In the genomic region with DNA sequence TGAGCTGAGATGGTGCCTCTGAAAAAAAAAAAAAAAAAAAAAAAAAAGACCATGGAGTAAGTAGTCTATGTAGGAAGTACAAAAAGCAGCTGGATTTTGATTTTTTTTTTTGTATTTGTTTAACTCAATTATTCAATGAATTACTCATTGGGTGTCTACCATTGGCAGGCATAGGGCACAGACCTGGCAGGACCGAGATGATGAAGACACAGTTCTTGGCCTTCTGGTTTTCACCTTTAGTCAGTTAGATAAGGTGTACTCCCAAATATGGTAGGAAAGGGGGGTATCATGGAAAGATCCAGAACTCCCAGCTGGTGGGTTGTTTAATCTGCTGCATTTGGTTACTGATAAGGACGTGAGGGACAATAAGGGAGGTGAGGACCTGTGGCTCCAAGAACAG, we compare ENCODE assay signal across 34 cellular contexts.
"Had no signal": no experiment of that assay in that cellular context is flagged by ENCODE, and none has a peak within 500 bp of the region (broad histone marks: within the 10 kb centered on the region; RNA-seq: fewer than 3 reads in every experiment).

No MANE protein-coding gene starts in this region.

- H3K4me1 Mint-ChIP-seq: activated B cell treated with CpG ODN at 0.5 μM for 24 hours; activated CD4-positive, alpha-beta T cell treated with anti-CD3 and anti-CD28 coated beads, Interleukin-2, amount 10 ng/mL, durations not matched to agents 24 days and 14 days; activated naive CD4-positive, alpha-beta T cell treated with anti-CD3 and anti-CD28 coated beads, Interleukin-2, amount 10 ng/mL, durations not matched to agents 7 days and 5 days; activated naive CD4-positive, alpha-beta T cell treated with anti-CD3 and anti-CD28 coated beads, Interleukin-2, amount 50 U/mL, for 24 hours; activated naive CD8-positive, alpha-beta T cell treated with anti-CD3 and anti-CD28 coated beads, Interleukin-2, amount 10 ng/mL, durations not matched to agents 7 days and 5 days; activated naive CD8-positive, alpha-beta T cell treated with anti-CD3 and anti-CD28 coated beads, Interleukin-2, amount 50 U/mL, for 24 hours; activated T-helper 17 cell treated with anti-CD3 and anti-CD28 coated beads, Interleukin-2, amount 50 U/mL, for 72 hours; brain had no signal

- FAIRE-seq: TTC549 had no signal

- H3K27me3 Mint-ChIP-seq: activated CD4-positive, alpha-beta memory T cell treated with anti-CD3 and anti-CD28 coated beads for 36 hours; activated CD4-positive, alpha-beta T cell treated with anti-CD3 and anti-CD28 coated beads, Interleukin-2, amount 10 ng/mL, durations not matched to agents 24 days and 14 days; activated CD8-positive, alpha-beta T cell treated with anti-CD3 and anti-CD28 coated beads for 36 hours; activated naive CD4-positive, alpha-beta T cell treated with anti-CD3 and anti-CD28 coated beads, Interleukin-2, amount 10 ng/mL, durations not matched to agents 7 days and 5 days; activated naive CD4-positive, alpha-beta T cell treated with anti-CD3 and anti-CD28 coated beads, Interleukin-2, amount 50 U/mL, for 24 hours; activated naive CD8-positive, alpha-beta T cell treated with anti-CD3 and anti-CD28 coated beads, Interleukin-2, amount 10 ng/mL, durations not matched to agents 7 days and 5 days; activated naive CD8-positive, alpha-beta T cell treated with anti-CD3 and anti-CD28 coated beads, Interleukin-2, amount 50 U/mL, for 24 hours; activated T-helper 17 cell treated with anti-CD3 and anti-CD28 coated beads, Interleukin-2, amount 50 U/mL, for 72 hours; brain had no signal

- H3K27me3 ChIP-seq: ascending aorta had no signal

- DNase-seq: activated B cell treated with CpG ODN at 0.5 μM for 24 hours; activated CD4-positive, alpha-beta memory T cell treated with anti-CD3 and anti-CD28 coated beads for 36 hours; activated CD4-positive, alpha-beta T cell treated with anti-CD3 and anti-CD28 coated beads for 4 hours; activated CD4-positive, alpha-beta T cell treated with anti-CD3 and anti-CD28 coated beads, Interleukin-2, amount 10 ng/mL, durations not matched to agents 24 days and 14 days; activated CD4-positive, alpha-beta T cell treated with anti-CD3 and anti-CD28 coated beads, Interleukin-2, amount 50 U/mL, for 1 hour; activated CD4-positive, alpha-beta T cell treated with anti-CD3 and anti-CD28 coated beads, Interleukin-2, amount 50 U/mL, for 4 hours; activated CD4-positive, CD25-positive, alpha-beta regulatory T cell treated with anti-CD3 and anti-CD28 coated beads, Interleukin-2, amount 50 U/mL, for 72 hours; activated CD8-positive, alpha-beta memory T cell treated with anti-CD3 and anti-CD28 coated beads, Interleukin-2, amount 50 U/mL, for 4 hours; activated CD8-positive, alpha-beta T cell treated with anti-CD3 and anti-CD28 coated beads for 36 hours; activated effector memory CD4-positive, alpha-beta T cell treated with anti-CD3 and anti-CD28 coated beads, Interleukin-2, amount 50 U/mL, for 16 hours; activated naive CD4-positive, alpha-beta T cell treated with anti-CD3 and anti-CD28 coated beads, Interleukin-2, amount 10 ng/mL, durations not matched to agents 7 days and 5 days; activated naive CD4-positive, alpha-beta T cell treated with Interleukin-2 at 50 U/mL for 16 hours; activated naive CD8-positive, alpha-beta T cell treated with anti-CD3 and anti-CD28 coated beads, Interleukin-2, amount 10 ng/mL, durations not matched to agents 7 days and 5 days; activated naive CD8-positive, alpha-beta T cell treated with anti-CD3 and anti-CD28 coated beads, Interleukin-2, amount 50 U/mL, for 24 hours; activated T-cell treated with anti-CD3 and anti-CD28 coated beads for 4 hours; activated T-cell treated with anti-CD3 and anti-CD28 coated beads, Interleukin-2, amount 50 U/mL, for 1 hour; activated T-cell treated with anti-CD3 and anti-CD28 coated beads, Interleukin-2, amount 50 U/mL, for 4 hours; activated T-cell treated with anti-CD3 and anti-CD28 coated beads, Interleukin-2, amount 50 U/mL, for 72 hours; amygdala; anterior cingulate cortex; central memory CD4-positive, alpha-beta T cell; SW 1271; T-helper 1 cell; T-helper 9 cell had no signal

- H3K4me3 Mint-ChIP-seq: activated B cell treated with CpG ODN at 0.5 μM for 24 hours; activated CD4-positive, alpha-beta memory T cell treated with anti-CD3 and anti-CD28 coated beads for 36 hours; activated CD4-positive, alpha-beta T cell treated with anti-CD3 and anti-CD28 coated beads, Interleukin-2, amount 10 ng/mL, durations not matched to agents 24 days and 14 days; activated CD8-positive, alpha-beta T cell treated with anti-CD3 and anti-CD28 coated beads for 36 hours; activated naive CD4-positive, alpha-beta T cell treated with anti-CD3 and anti-CD28 coated beads, Interleukin-2, amount 10 ng/mL, durations not matched to agents 7 days and 5 days; activated naive CD4-positive, alpha-beta T cell treated with anti-CD3 and anti-CD28 coated beads, Interleukin-2, amount 50 U/mL, for 24 hours; activated naive CD8-positive, alpha-beta T cell; activated naive CD8-positive, alpha-beta T cell treated with anti-CD3 and anti-CD28 coated beads, Interleukin-2, amount 10 ng/mL, durations not matched to agents 7 days and 5 days; activated naive CD8-positive, alpha-beta T cell treated with anti-CD3 and anti-CD28 coated beads, Interleukin-2, amount 50 U/mL, for 24 hours; activated T-cell treated with anti-CD3 and anti-CD28 coated beads, Interleukin-2, amount 50 U/mL, for 4 hours; activated T-cell treated with anti-CD3 and anti-CD28 coated beads, Interleukin-2, amount 50 U/mL, for 72 hours; activated T-helper 1 cell treated with anti-CD3 and anti-CD28 coated beads, Interleukin-12 subunit alpha, Interleukin-12 subunit beta, Interleukin-2, Interleukin-4 antibody, amounts not matched to agents 30 ng/mL and 10 ng/mL and 1 ng/mL, durations not matched to agents 14 hours and 24 hours and 36 hours; activated T-helper 17 cell treated with anti-CD3 and anti-CD28 coated beads, Interleukin-2, amount 50 U/mL, for 72 hours; brain; T-helper 1 cell treated with Interleukin-12 subunit alpha and Interleukin-12 subunit beta and Interleukin-4 antibody, amounts not matched to agents 30 μg/mL and 1 μg/mL, for 36 hours; T-helper 2 cell treated with Interferon-gamma antibody and Interleukin-4, amounts not matched to agents 5 μg/mL and 100 μg/mL, for 36 hours had no signal

- ATAC-seq: activated CD8-positive, alpha-beta T cell treated with anti-CD3 and anti-CD28 coated beads for 36 hours; activated naive CD8-positive, alpha-beta T cell treated with anti-CD3 and anti-CD28 coated beads, Interleukin-2, amount 50 U/mL, for 24 hours; activated T-cell treated with anti-CD3 and anti-CD28 coated beads, Interleukin-2, amount 50 U/mL, for 4 hours; activated T-cell treated with anti-CD3 and anti-CD28 coated beads, Interleukin-2, amount 50 U/mL, for 72 hours; activated T-helper 17 cell treated with anti-CD3 and anti-CD28 coated beads, Interleukin-2, amount 50 U/mL, for 72 hours had no signal

- H3K9me3 ChIP-seq: ascending aorta had no signal

- H3K4me3 ChIP-seq: ascending aorta had no signal

- H3K27ac ChIP-seq: ascending aorta, VCaP had no signal

- H3K27ac Mint-ChIP-seq: activated B cell treated with CpG ODN at 0.5 μM for 24 hours; activated CD4-positive, alpha-beta memory T cell treated with anti-CD3 and anti-CD28 coated beads for 36 hours; activated CD4-positive, alpha-beta T cell treated with anti-CD3 and anti-CD28 coated beads, Interleukin-2, amount 10 ng/mL, durations not matched to agents 24 days and 14 days; activated CD8-positive, alpha-beta T cell treated with anti-CD3 and anti-CD28 coated beads for 36 hours; activated naive CD4-positive, alpha-beta T cell treated with anti-CD3 and anti-CD28 coated beads, Interleukin-2, amount 10 ng/mL, durations not matched to agents 7 days and 5 days; activated naive CD4-positive, alpha-beta T cell treated with anti-CD3 and anti-CD28 coated beads, Interleukin-2, amount 50 U/mL, for 24 hours; activated naive CD8-positive, alpha-beta T cell; activated naive CD8-positive, alpha-beta T cell treated with anti-CD3 and anti-CD28 coated beads, Interleukin-2, amount 10 ng/mL, durations not matched to agents 7 days and 5 days; activated naive CD8-positive, alpha-beta T cell treated with anti-CD3 and anti-CD28 coated beads, Interleukin-2, amount 50 U/mL, for 24 hours; activated T-cell treated with anti-CD3 and anti-CD28 coated beads, Interleukin-2, amount 50 U/mL, for 72 hours; activated T-helper 1 cell treated with anti-CD3 and anti-CD28 coated beads, Interleukin-12 subunit alpha, Interleukin-12 subunit beta, Interleukin-2, Interleukin-4 antibody, amounts not matched to agents 30 ng/mL and 10 ng/mL and 1 ng/mL, durations not matched to agents 14 hours and 24 hours and 36 hours; activated T-helper 17 cell treated with anti-CD3 and anti-CD28 coated beads, Interleukin-2, amount 50 U/mL, for 72 hours; brain; T-helper 1 cell treated with Interleukin-12 subunit alpha and Interleukin-12 subunit beta and Interleukin-4 antibody, amounts not matched to agents 30 μg/mL and 1 μg/mL, for 36 hours; T-helper 2 cell treated with Interferon-gamma antibody and Interleukin-4, amounts not matched to agents 5 μg/mL and 100 μg/mL, for 36 hours had no signal

- H3K4me1 ChIP-seq: ascending aorta had no signal

- H3K9me3 Mint-ChIP-seq: activated CD4-positive, alpha-beta T cell treated with anti-CD3 and anti-CD28 coated beads, Interleukin-2, amount 10 ng/mL, durations not matched to agents 24 days and 14 days; activated CD8-positive, alpha-beta T cell treated with anti-CD3 and anti-CD28 coated beads for 36 hours; activated naive CD4-positive, alpha-beta T cell treated with anti-CD3 and anti-CD28 coated beads, Interleukin-2, amount 50 U/mL, for 24 hours; activated naive CD8-positive, alpha-beta T cell treated with anti-CD3 and anti-CD28 coated beads, Interleukin-2, amount 50 U/mL, for 24 hours; activated T-cell treated with anti-CD3 and anti-CD28 coated beads, Interleukin-2, amount 50 U/mL, for 72 hours; activated T-helper 1 cell treated with anti-CD3 and anti-CD28 coated beads, Interleukin-12 subunit alpha, Interleukin-12 subunit beta, Interleukin-2, Interleukin-4 antibody, amounts not matched to agents 30 ng/mL and 10 ng/mL and 1 ng/mL, durations not matched to agents 14 hours and 24 hours and 36 hours; activated T-helper 17 cell treated with anti-CD3 and anti-CD28 coated beads, Interleukin-2, amount 50 U/mL, for 72 hours; T-helper 1 cell treated with Interleukin-12 subunit alpha and Interleukin-12 subunit beta and Interleukin-4 antibody, amounts not matched to agents 30 μg/mL and 1 μg/mL, for 36 hours; T-helper 2 cell treated with Interferon-gamma antibody and Interleukin-4, amounts not matched to agents 5 μg/mL and 100 μg/mL, for 36 hours had no signal

- H3K36me3 Mint-ChIP-seq: activated naive CD4-positive, alpha-beta T cell treated with anti-CD3 and anti-CD28 coated beads, Interleukin-2, amount 10 ng/mL, durations not matched to agents 7 days and 5 days; activated naive CD8-positive, alpha-beta T cell treated with anti-CD3 and anti-CD28 coated beads, Interleukin-2, amount 10 ng/mL, durations not matched to agents 7 days and 5 days had no signal
